ENCODE assay signal across 9 cellular contexts in genomic region chr15:43977072-43977884, GRCh38.
DNase-seq lines count a peak whose midpoint lies in the region; ATAC-seq and TF ChIP-seq lines count a peak whose summit lies in the region.
"Had no signal": no experiment of that assay in that cellular context is flagged by ENCODE, and none has a peak within 500 bp of the region (broad histone marks: within the 10 kb centered on the region; RNA-seq: fewer than 3 reads in every experiment).

No MANE protein-coding gene starts in this region.

- H3K4ac ChIP-seq in mesenchymal stem cell (ENCODE audit: low read depth in 1 of 2, low read length in 2 of 2), result no peak overlapping the region

- H3K4me3 Mint-ChIP-seq in activated CD4-positive, alpha-beta T cell treated with anti-CD3 and anti-CD28 coated beads, Interleukin-2, amount 10 ng/mL, durations not matched to agents 7 days and 5 days, result no peak overlapping the region

- no peak overlapping the region for H4K91ac ChIP-seq in mesenchymal stem cell (ENCODE audit: low read length)

- peaks cover 3% of the 10 kb centered on the region for H3K36me3 Mint-ChIP-seq in activated CD4-positive, alpha-beta T cell treated with anti-CD3 and anti-CD28 coated beads, Interleukin-2, amount 10 ng/mL, durations not matched to agents 7 days and 5 days (ENCODE audit: low read depth)

- POLR2A ChIA-PET in activated CD4-positive, alpha-beta T cell treated with anti-CD3 and anti-CD28 coated beads, Interleukin-2, amount 10 ng/mL, durations not matched to agents 7 days and 5 days (lab: Charles Lee), result no interaction called here

- TF ChIP-seq CTCF in GM12864 (IDR thresholded peaks at IDR 0.05; ENCODE audit: low read depth, low read length, missing control alignments), result no peak
- TF ChIP-seq CTCF in heart right ventricle (IDR thresholded peaks at IDR 0.05), result no peak
- no peak for TF ChIP-seq CTCF in GM13976 (IDR thresholded peaks at IDR 0.05; ENCODE audit: borderline replicate concordance, control extremely low read depth, extremely low read depth, insufficient read depth, missing control alignments)

- in situ Hi-C loops in GM13976 (cut with MboI; ENCODE audit: low sequenced_read_pairs, unreplicated experiment), result no loop called here

- DNase-seq in GM12864 (ENCODE audit: low read depth) (peak; percentile 35), mesenchymal stem cell (no peak), heart right ventricle (no peak), GM13976 (ENCODE audit: low spot score) (no peak), hepatic stellate cell (ENCODE audit: low spot score) (no peak)
- DNase-seq in activated CD4-positive, alpha-beta T cell treated with anti-CD3 and anti-CD28 coated beads, Interleukin-2, amount 10 ng/mL, durations not matched to agents 7 days and 5 days, result peak; percentile 69

- peaks cover 36% of the 10 kb centered on the region for H3K4me1 Mint-ChIP-seq in activated CD4-positive, alpha-beta T cell treated with anti-CD3 and anti-CD28 coated beads, Interleukin-2, amount 10 ng/mL, durations not matched to agents 7 days and 5 days

- peaks cover 14% of the 10 kb centered on the region for H3K79me1 ChIP-seq in mesenchymal stem cell (replicated peaks; ENCODE audit: low read length, poor library complexity, severe bottlenecking)

- H3K4me3 ChIP-seq in GM12864 (ENCODE audit: low read depth, low read length) (no peak overlapping the region), mesenchymal stem cell (ENCODE audit: insufficient read depth in 1 of 2, low read depth in 1 of 2, low read length in 2 of 2) (no peak overlapping the region), heart right ventricle (no peak overlapping the region)

- no peak overlapping the region for H4K8ac ChIP-seq in mesenchymal stem cell (ENCODE audit: low read length)

- no peak overlapping the region for H3K14ac ChIP-seq in mesenchymal stem cell (ENCODE audit: low read length in 2 of 2)

- peak overlapping the region; percentile 29 for H2AK5ac ChIP-seq in mesenchymal stem cell (ENCODE audit: low read length, severe bottlenecking)

- ATAC-seq in HG02642 (IDR thresholded peaks at IDR 0.05; ENCODE audit: poor library complexity, unreplicated experiment), result peak; percentile 46
- no peak for ATAC-seq in heart right ventricle
- no peak for ATAC-seq in GM19455 (IDR thresholded peaks at IDR 0.05; ENCODE audit: unreplicated experiment)
- ATAC-seq: esophagus mucosa had no signal

- H2BK120ac ChIP-seq in mesenchymal stem cell (ENCODE audit: low read depth, low read length), result no peak overlapping the region

- CTCF ChIA-PET in activated CD4-positive, alpha-beta T cell treated with anti-CD3 and anti-CD28 coated beads, Interleukin-2, amount 10 ng/mL, durations not matched to agents 7 days and 5 days (lab: Charles Lee), result no interaction called here

- intact Hi-C loops in heart right ventricle (cut with DNase I), result no loop called here

- H3K4me1 ChIP-seq in mesenchymal stem cell (ENCODE audit: control insufficient read depth, insufficient read depth, low read depth, low read length), result peaks cover 2% of the 10 kb centered on the region
- H3K4me1 ChIP-seq in heart right ventricle, result peaks cover 0 to 22% (median 0%) of the 10 kb centered on the region in 9 donors

- H3K9me3 Mint-ChIP-seq in activated CD4-positive, alpha-beta T cell treated with anti-CD3 and anti-CD28 coated beads, Interleukin-2, amount 10 ng/mL, durations not matched to agents 7 days and 5 days, result peaks cover 7% of the 10 kb centered on the region

- H2BK12ac ChIP-seq in mesenchymal stem cell (ENCODE audit: low read length in 2 of 2), result no peak overlapping the region

- no peak overlapping the region for H3K23ac ChIP-seq in mesenchymal stem cell (ENCODE audit: low read length in 2 of 2)

- H3K9ac ChIP-seq in mesenchymal stem cell (ENCODE audit: low read length), result no peak overlapping the region

- no peak overlapping the region for H3K18ac ChIP-seq in mesenchymal stem cell (ENCODE audit: low read depth in 1 of 2, low read length in 2 of 2)

- H2AFZ ChIP-seq in mesenchymal stem cell (ENCODE audit: low read depth, low read length), result no peak overlapping the region

- H3K4me2 ChIP-seq in mesenchymal stem cell (ENCODE audit: low read length, poor library complexity, severe bottlenecking), result peak overlapping the region; percentile 21

- H3K27ac Mint-ChIP-seq in activated CD4-positive, alpha-beta T cell treated with anti-CD3 and anti-CD28 coated beads, Interleukin-2, amount 10 ng/mL, durations not matched to agents 7 days and 5 days, result no peak overlapping the region

- no peak overlapping the region for H2BK15ac ChIP-seq in mesenchymal stem cell (ENCODE audit: low read depth, poor library complexity, severe bottlenecking)

- H3K27me3 ChIP-seq in mesenchymal stem cell (ENCODE audit: control insufficient read depth in 1 of 2, insufficient read depth in 1 of 2, low read length in 2 of 2) (no peaks in the 10 kb centered on the region), heart right ventricle (no peaks in the 10 kb centered on the region)

- no peak overlapping the region for H2BK5ac ChIP-seq in mesenchymal stem cell (ENCODE audit: low read depth, low read length, poor library complexity, severe bottlenecking)

- peaks cover 36% of the 10 kb centered on the region for H3K27me3 Mint-ChIP-seq in activated CD4-positive, alpha-beta T cell treated with anti-CD3 and anti-CD28 coated beads, Interleukin-2, amount 10 ng/mL, durations not matched to agents 7 days and 5 days

- H3K9me3 ChIP-seq in mesenchymal stem cell (ENCODE audit: control insufficient read depth, low read length) (no peaks in the 10 kb centered on the region), heart right ventricle (peaks cover 0 to 9% (median 0%) of the 10 kb centered on the region in 11 donors)

- H3K27ac ChIP-seq in mesenchymal stem cell (ENCODE audit: low read length, poor library complexity, severe bottlenecking), result no peak overlapping the region
- no peak overlapping the region for H3K27ac ChIP-seq in heart right ventricle

- 71% methylated on average over 3 of the region's 5 CpGs for WGBS in mesenchymal stem cell
- WGBS in heart right ventricle, 2 donors, result 81 to 84% methylated on average over 5 of the region's 5 CpGs

- H3K36me3 ChIP-seq in mesenchymal stem cell (ENCODE audit: control insufficient read depth in 1 of 2, insufficient read depth in 2 of 2, low read depth in 1 of 2, low read length in 2 of 2), result no peaks in the 10 kb centered on the region
- H3K36me3 ChIP-seq in heart right ventricle, result no peaks in the 10 kb centered on the region

Comparison
In these comparisons a context has a peak if more than half of its experiments do, and no peak if none do; other contexts are left out.
1. DNase-seq: peak in GM12864 (single experiment) and activated CD4-positive, alpha-beta T cell treated with anti-CD3 and anti-CD28 coated beads, Interleukin-2, amount 10 ng/mL, durations not matched to agents 7 days and 5 days (single experiment); none in mesenchymal stem cell (single experiment), heart right ventricle (0 of 2), GM13976 (single experiment) and hepatic stellate cell (single experiment).